In genomic region chr10:72928798-72929197, GRCh38 we compare ENCODE assay signal across 33 cellular contexts. TPM values are rescaled to one million over a fixed set of nuclear protein-coding genes. Genes with fewer than 3 reads are reported as not detected.
"Had no signal": no experiment of that assay in that cellular context is flagged by ENCODE, and none has a peak within 500 bp of the region (broad histone marks: within the 10 kb centered on the region; RNA-seq: fewer than 3 reads in every experiment).

No MANE protein-coding gene starts in this region.

- H3K9me3 ChIP-seq: stomach, suprapubic skin, testis, thoracic aorta, thyroid gland, tibial artery, tibial nerve, transverse colon, upper lobe of left lung, upper lobe of right lung, uterus, vagina had no signal

- H3K4me3 Mint-ChIP-seq: stimulated activated effector memory CD8-positive, alpha-beta T cell treated with anti-CD3 and anti-CD28 coated beads, Interleukin-12 subunit alpha, Interleukin-12 subunit beta, amount 100 ng/mL, for 72 hours; stimulated activated memory B cell treated with anti-CD40 and anti-IgM and Interleukin-4, amounts not matched to agents 10 μg/mL and 1 μg/mL and 100 μg/mL, for 72 hours; stimulated activated naive B cell treated with anti-CD40 and anti-IgM and Interleukin-4, amounts not matched to agents 10 μg/mL and 1 μg/mL and 100 μg/mL, for 72 hours; stimulated activated naive CD8-positive, alpha-beta T cell treated with anti-CD3 and anti-CD28 coated beads, Interleukin-15, amount 100 ng/mL, for 72 hours; stimulated activated naive CD8-positive, alpha-beta T cell treated with anti-CD3 and anti-CD28 coated beads, Interleukin-15, Interleukin-2, amounts not matched to agents 100 ng/mL and 50 ng/mL, for 24 hours; type B pancreatic cell had no signal

- FAIRE-seq: urothelium cell line had no signal

- H3K9me3 Mint-ChIP-seq: stimulated activated effector memory CD8-positive, alpha-beta T cell treated with anti-CD3 and anti-CD28 coated beads, Interleukin-12 subunit alpha, Interleukin-12 subunit beta, amount 100 ng/mL, for 72 hours; stimulated activated memory B cell treated with anti-CD40 and anti-IgM and Interleukin-4, amounts not matched to agents 10 μg/mL and 1 μg/mL and 100 μg/mL, for 72 hours; stimulated activated naive B cell treated with anti-CD40 and anti-IgM and Interleukin-4, amounts not matched to agents 10 μg/mL and 1 μg/mL and 100 μg/mL, for 72 hours; stimulated activated naive CD8-positive, alpha-beta T cell treated with anti-CD3 and anti-CD28 coated beads, Interleukin-15, amount 100 ng/mL, for 72 hours; stimulated activated naive CD8-positive, alpha-beta T cell treated with anti-CD3 and anti-CD28 coated beads, Interleukin-15, Interleukin-2, amounts not matched to agents 100 ng/mL and 50 ng/mL, for 24 hours; type B pancreatic cell had no signal

- H3K27me3 ChIP-seq: stomach, suprapubic skin, testis, thyroid gland, tibial artery, tibial nerve, transverse colon, upper lobe of left lung, upper lobe of right lung, uterus, vagina had no signal

- H3K4me1 ChIP-seq: suprapubic skin, testis, thyroid gland, tibial artery, tibial nerve, transverse colon, upper lobe of left lung, upper lobe of right lung, uterus, vagina had no signal

- DNase-seq: stimulated activated CD4-positive, alpha-beta T cell treated with anti-CD3 and anti-CD28 coated beads, Interleukin-2, amount 100 ng/mL, for 48 hours; stimulated activated CD4-positive, alpha-beta T cell treated with anti-CD3 and anti-CD28 coated beads, Interleukin-4, amount 100 ng/mL, for 1 hour; stimulated activated CD4-positive, alpha-beta T cell treated with anti-CD3 and anti-CD28 coated beads, Interleukin-4, amount 100 ng/mL, for 24 hours; stimulated activated CD4-positive, alpha-beta T cell treated with anti-CD3 and anti-CD28 coated beads, Interleukin-4, amount 100 ng/mL, for 4 hours; stimulated activated CD8-positive, alpha-beta memory T cell treated with anti-CD3 and anti-CD28 coated beads, Interleukin-4, amount 100 ng/mL, for 48 hours; stimulated activated naive B cell treated with anti-CD40 and anti-IgM and Interleukin-4, amounts not matched to agents 10 μg/mL and 1 μg/mL and 100 μg/mL, for 72 hours; stimulated activated naive CD4-positive, alpha-beta T cell; stimulated activated naive CD4-positive, alpha-beta T cell treated with Interleukin-2 at 50 U/mL for 16 hours; stimulated activated naive CD8-positive, alpha-beta T cell treated with anti-CD3 and anti-CD28 coated beads, Interleukin-15, amount 100 ng/mL, for 72 hours; stimulated activated naive CD8-positive, alpha-beta T cell treated with anti-CD3 and anti-CD28 coated beads, Interleukin-15, Interleukin-2, amounts not matched to agents 100 U/mL and 50 U/mL, for 24 hours; stomach; substantia nigra; testis; thyroid gland; tibial artery; transverse colon; trophoblast cell; upper lobe of left lung; upper lobe of right lung; uterus had no signal

- H3K4me1 Mint-ChIP-seq: stimulated activated effector memory CD8-positive, alpha-beta T cell treated with anti-CD3 and anti-CD28 coated beads, Interleukin-12 subunit alpha, Interleukin-12 subunit beta, amount 100 ng/mL, for 72 hours; stimulated activated memory B cell treated with anti-CD40 and anti-IgM and Interleukin-4, amounts not matched to agents 10 μg/mL and 1 μg/mL and 100 μg/mL, for 72 hours; stimulated activated naive B cell treated with anti-CD40 and anti-IgM and Interleukin-4, amounts not matched to agents 10 μg/mL and 1 μg/mL and 100 μg/mL, for 72 hours; stimulated activated naive CD8-positive, alpha-beta T cell treated with anti-CD3 and anti-CD28 coated beads, Interleukin-15, amount 100 ng/mL, for 72 hours had no signal

- H3K36me3 ChIP-seq: stomach, suprapubic skin, thoracic aorta, thyroid gland, tibial artery, tibial nerve, transverse colon, upper lobe of left lung, upper lobe of right lung, uterus, vagina had no signal

- H3K27me3 Mint-ChIP-seq: stimulated activated naive CD8-positive, alpha-beta T cell treated with anti-CD3 and anti-CD28 coated beads, Interleukin-15, Interleukin-2, amounts not matched to agents 100 ng/mL and 50 ng/mL, for 24 hours; type B pancreatic cell had no signal

- ATAC-seq: stimulated activated effector memory CD8-positive, alpha-beta T cell treated with anti-CD3 and anti-CD28 coated beads, Interleukin-12 subunit alpha, Interleukin-12 subunit beta, amount 100 ng/mL, for 72 hours; stimulated activated memory B cell treated with anti-CD40 and anti-IgM and Interleukin-4, amounts not matched to agents 10 μg/mL and 1 μg/mL and 100 μg/mL, for 72 hours; stimulated activated naive B cell treated with anti-CD40 and anti-IgM and Interleukin-4, amounts not matched to agents 10 μg/mL and 1 μg/mL and 100 μg/mL, for 72 hours; stimulated activated naive CD8-positive, alpha-beta T cell treated with anti-CD3 and anti-CD28 coated beads, Interleukin-15, amount 100 ng/mL, for 72 hours; stimulated activated naive CD8-positive, alpha-beta T cell treated with anti-CD3 and anti-CD28 coated beads, Interleukin-15, Interleukin-2, amounts not matched to agents 100 U/mL and 50 U/mL, for 24 hours; upper lobe of right lung had no signal

- H3K27ac ChIP-seq: stomach, suprapubic skin, testis, thoracic aorta, thyroid gland, tibial artery, tibial nerve, transverse colon, upper lobe of left lung, upper lobe of right lung, uterus, vagina had no signal

- H3K27ac Mint-ChIP-seq: stimulated activated effector memory CD8-positive, alpha-beta T cell treated with anti-CD3 and anti-CD28 coated beads, Interleukin-12 subunit alpha, Interleukin-12 subunit beta, amount 100 ng/mL, for 72 hours; stimulated activated memory B cell treated with anti-CD40 and anti-IgM and Interleukin-4, amounts not matched to agents 10 μg/mL and 1 μg/mL and 100 μg/mL, for 72 hours; stimulated activated naive B cell treated with anti-CD40 and anti-IgM and Interleukin-4, amounts not matched to agents 10 μg/mL and 1 μg/mL and 100 μg/mL, for 72 hours; stimulated activated naive CD8-positive, alpha-beta T cell treated with anti-CD3 and anti-CD28 coated beads, Interleukin-15, amount 100 ng/mL, for 72 hours; stimulated activated naive CD8-positive, alpha-beta T cell treated with anti-CD3 and anti-CD28 coated beads, Interleukin-15, Interleukin-2, amounts not matched to agents 100 ng/mL and 50 ng/mL, for 24 hours; type B pancreatic cell had no signal

- H3K36me3 Mint-ChIP-seq: stimulated activated effector memory CD8-positive, alpha-beta T cell treated with anti-CD3 and anti-CD28 coated beads, Interleukin-12 subunit alpha, Interleukin-12 subunit beta, amount 100 ng/mL, for 72 hours; stimulated activated memory B cell treated with anti-CD40 and anti-IgM and Interleukin-4, amounts not matched to agents 10 μg/mL and 1 μg/mL and 100 μg/mL, for 72 hours; stimulated activated naive B cell treated with anti-CD40 and anti-IgM and Interleukin-4, amounts not matched to agents 10 μg/mL and 1 μg/mL and 100 μg/mL, for 72 hours had no signal

- H3K4me3 ChIP-seq: stomach, suprapubic skin, testis, thoracic aorta, thyroid gland, tibial artery, tibial nerve, transverse colon, upper lobe of left lung, upper lobe of right lung, uterus, vagina had no signal

RNA-seq across cellular contexts. Expression of gene PLA2G12B, which starts 25.8 kb away (rescaled TPM):
- total RNA-seq: subcutaneous adipose tissue, suprapubic skin, temporal lobe, testis, thoracic aorta, thyroid gland, tibial nerve, ureter, urinary bladder, uterus, vagina had no signal
- polyA plus RNA-seq: stomach, urinary bladder had no signal

RNA-seq across cellular contexts. Expression of gene OIT3, which starts 35.3 kb away (rescaled TPM):
- total RNA-seq: subcutaneous adipose tissue, suprapubic skin, thoracic aorta, tibial nerve, upper lobe of right lung, vagina had no signal
